In the genomic region with DNA sequence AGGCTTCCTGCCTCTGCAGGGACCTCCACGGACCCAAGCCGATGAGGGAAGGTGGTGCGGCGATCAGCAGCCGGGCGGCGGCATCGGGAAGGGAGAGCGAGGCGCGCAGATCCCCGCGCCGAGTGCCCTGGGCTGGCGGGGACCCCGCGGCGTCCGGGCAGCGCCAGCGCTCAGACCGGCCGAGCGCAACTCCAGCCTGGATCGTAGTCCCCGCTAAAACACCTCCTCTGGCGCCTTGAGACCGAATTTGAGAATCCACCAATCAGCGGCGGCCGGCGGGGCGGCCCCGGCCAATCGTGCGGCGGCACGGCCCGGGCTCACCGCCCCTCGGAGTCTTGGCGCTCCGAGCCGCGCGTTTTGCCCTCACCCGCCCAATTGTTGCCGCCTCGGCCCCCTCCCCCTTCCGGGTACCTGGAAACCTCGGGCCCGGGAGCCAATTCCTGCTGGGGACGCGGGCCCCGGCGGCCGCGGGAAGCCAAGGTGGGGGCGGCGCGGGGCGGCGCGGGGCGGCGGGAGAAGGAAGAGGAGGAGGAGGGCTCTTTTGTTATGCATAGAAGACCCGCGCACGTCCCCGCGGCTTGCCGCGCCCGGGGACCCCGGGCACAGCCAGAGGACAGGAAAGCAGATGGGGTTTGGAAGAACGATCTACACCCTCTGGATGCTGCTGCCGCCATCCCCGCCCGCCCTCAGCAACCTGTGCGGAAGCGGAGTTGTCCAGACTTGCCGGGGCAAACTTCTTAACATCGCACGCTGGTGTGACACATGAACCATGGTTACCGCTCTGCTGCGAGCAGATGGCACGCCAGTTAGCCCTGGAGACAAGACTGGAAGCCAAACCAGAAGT, we compare ENCODE assay signal across 1 cellular context.
TF ChIP-seq lines count a peak whose summit lies in the region.

A gene with protein sequence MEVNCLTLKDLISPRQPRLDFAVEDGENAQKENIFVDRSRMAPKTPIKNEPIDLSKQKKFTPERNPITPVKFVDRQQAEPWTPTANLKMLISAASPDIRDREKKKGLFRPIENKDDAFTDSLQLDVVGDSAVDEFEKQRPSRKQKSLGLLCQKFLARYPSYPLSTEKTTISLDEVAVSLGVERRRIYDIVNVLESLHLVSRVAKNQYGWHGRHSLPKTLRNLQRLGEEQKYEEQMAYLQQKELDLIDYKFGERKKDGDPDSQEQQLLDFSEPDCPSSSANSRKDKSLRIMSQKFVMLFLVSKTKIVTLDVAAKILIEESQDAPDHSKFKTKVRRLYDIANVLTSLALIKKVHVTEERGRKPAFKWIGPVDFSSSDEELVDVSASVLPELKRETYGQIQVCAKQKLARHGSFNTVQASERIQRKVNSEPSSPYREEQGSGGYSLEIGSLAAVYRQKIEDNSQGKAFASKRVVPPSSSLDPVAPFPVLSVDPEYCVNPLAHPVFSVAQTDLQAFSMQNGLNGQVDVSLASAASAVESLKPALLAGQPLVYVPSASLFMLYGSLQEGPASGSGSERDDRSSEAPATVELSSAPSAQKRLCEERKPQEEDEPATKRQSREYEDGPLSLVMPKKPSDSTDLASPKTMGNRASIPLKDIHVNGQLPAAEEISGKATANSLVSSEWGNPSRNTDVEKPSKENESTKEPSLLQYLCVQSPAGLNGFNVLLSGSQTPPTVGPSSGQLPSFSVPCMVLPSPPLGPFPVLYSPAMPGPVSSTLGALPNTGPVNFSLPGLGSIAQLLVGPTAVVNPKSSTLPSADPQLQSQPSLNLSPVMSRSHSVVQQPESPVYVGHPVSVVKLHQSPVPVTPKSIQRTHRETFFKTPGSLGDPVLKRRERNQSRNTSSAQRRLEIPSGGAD (minus strand): TSS at position 209 of the 844 bp plus-strand sequence. CDS start 934 bp downstream, outside the sequence.

TF ChIP-seq in HepG2, 621 proteins besides CTCF, POLR2A, EP300 and RAD21 (continued from another document and continues in another):
- TF ChIP-seq, protein P1, sequence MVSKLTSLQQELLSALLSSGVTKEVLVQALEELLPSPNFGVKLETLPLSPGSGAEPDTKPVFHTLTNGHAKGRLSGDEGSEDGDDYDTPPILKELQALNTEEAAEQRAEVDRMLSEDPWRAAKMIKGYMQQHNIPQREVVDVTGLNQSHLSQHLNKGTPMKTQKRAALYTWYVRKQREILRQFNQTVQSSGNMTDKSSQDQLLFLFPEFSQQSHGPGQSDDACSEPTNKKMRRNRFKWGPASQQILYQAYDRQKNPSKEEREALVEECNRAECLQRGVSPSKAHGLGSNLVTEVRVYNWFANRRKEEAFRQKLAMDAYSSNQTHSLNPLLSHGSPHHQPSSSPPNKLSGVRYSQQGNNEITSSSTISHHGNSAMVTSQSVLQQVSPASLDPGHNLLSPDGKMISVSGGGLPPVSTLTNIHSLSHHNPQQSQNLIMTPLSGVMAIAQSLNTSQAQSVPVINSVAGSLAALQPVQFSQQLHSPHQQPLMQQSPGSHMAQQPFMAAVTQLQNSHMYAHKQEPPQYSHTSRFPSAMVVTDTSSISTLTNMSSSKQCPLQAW (CRISPR knock-in tag; IDR thresholded peaks at IDR 0.05): no peak
- TF ChIP-seq HCFC1 (IDR thresholded peaks at IDR 0.05; ENCODE audit: low read depth, low read length) (no peak), ZNF83 (CRISPR knock-in tag; IDR thresholded peaks at IDR 0.05; ENCODE audit: borderline replicate concordance) (no peak), ZNF563 (CRISPR knock-in tag; IDR thresholded peaks at IDR 0.05) (peak; percentile 85), PAF1 (CRISPR knock-in tag; IDR thresholded peaks at IDR 0.05) (no peak), GZF1 (CRISPR knock-in tag; IDR thresholded peaks at IDR 0.05) (no peak), ZNF577 (CRISPR knock-in tag; IDR thresholded peaks at IDR 0.05; ENCODE audit: borderline replicate concordance, low read depth) (no peak), KLF9 (CRISPR knock-in tag; IDR thresholded peaks at IDR 0.05; ENCODE audit: low read depth) (no peak), TCF12 (IDR thresholded peaks at IDR 0.05) (no peak), TCF12 (CRISPR knock-in tag; IDR thresholded peaks at IDR 0.05) (no peak), ZNF75D (CRISPR knock-in tag; IDR thresholded peaks at IDR 0.05; ENCODE audit: borderline replicate concordance) (no peak), SP140L (CRISPR knock-in tag; IDR thresholded peaks at IDR 0.05; ENCODE audit: borderline replicate concordance) (no peak), SALL1 (CRISPR knock-in tag; IDR thresholded peaks at IDR 0.05) (no peak), SNAPC2 (CRISPR knock-in tag; IDR thresholded peaks at IDR 0.05) (no peak), ZSCAN22 (CRISPR knock-in tag; IDR thresholded peaks at IDR 0.05) (no peak), NPAS2 (CRISPR knock-in tag; IDR thresholded peaks at IDR 0.05; ENCODE audit: borderline replicate concordance) (no peak), ELF1 (CRISPR knock-in tag; IDR thresholded peaks at IDR 0.05) (peak; percentile 41; the same call in 1 of the 2 replicates), KLF11 (CRISPR knock-in tag; IDR thresholded peaks at IDR 0.05) (no peak), REXO4 (CRISPR knock-in tag; IDR thresholded peaks at IDR 0.05; ENCODE audit: borderline replicate concordance) (no peak), CHD4 (IDR thresholded peaks at IDR 0.05; ENCODE audit: borderline replicate concordance, low read length) (no peak), ZNF619 (CRISPR knock-in tag; IDR thresholded peaks at IDR 0.05) (no peak), PHF21A (CRISPR knock-in tag; IDR thresholded peaks at IDR 0.05) (peak; percentile 80; the same call in 1 of the 2 replicates), ZNF780A (CRISPR knock-in tag; IDR thresholded peaks at IDR 0.05) (no peak), ZNF468 (CRISPR knock-in tag; IDR thresholded peaks at IDR 0.05) (0 out of 2 replicates have a peak, but pooled peaks have one; percentile 58), ZEB1 (IDR thresholded peaks at IDR 0.05; ENCODE audit: insufficient replicate concordance, low read depth) (no peak), ZNF234 (CRISPR knock-in tag; conservative IDR thresholded peaks at IDR 0.05) (no peak), ZNF543 (CRISPR knock-in tag; IDR thresholded peaks at IDR 0.05) (no peak; the same call in 1 of the 2 replicates), ZNF746 (CRISPR knock-in tag; IDR thresholded peaks at IDR 0.05) (peak; percentile 37; the same call in 1 of the 2 replicates), ZNF12 (CRISPR knock-in tag; IDR thresholded peaks at IDR 0.05) (no peak), SP1 (IDR thresholded peaks at IDR 0.05) (no peak), SP1 (CRISPR knock-in tag; IDR thresholded peaks at IDR 0.05) (no peak), STAT5B (CRISPR knock-in tag; IDR thresholded peaks at IDR 0.05) (no peak), HES4 (CRISPR knock-in tag; IDR thresholded peaks at IDR 0.05; ENCODE audit: borderline replicate concordance) (peak; percentile 54; the same call in 1 of the 2 replicates), ZNF788 (CRISPR knock-in tag; IDR thresholded peaks at IDR 0.05; ENCODE audit: borderline replicate concordance) (no peak), ZNF629 (CRISPR knock-in tag; conservative IDR thresholded peaks at IDR 0.05) (no peak), FOXM1 (CRISPR knock-in tag; IDR thresholded peaks at IDR 0.05) (no peak), IKZF4 (CRISPR knock-in tag; IDR thresholded peaks at IDR 0.05; ENCODE audit: borderline replicate concordance, low read depth, not compliant biosample characterization) (no peak)
- TF ChIP-seq, protein P2, sequence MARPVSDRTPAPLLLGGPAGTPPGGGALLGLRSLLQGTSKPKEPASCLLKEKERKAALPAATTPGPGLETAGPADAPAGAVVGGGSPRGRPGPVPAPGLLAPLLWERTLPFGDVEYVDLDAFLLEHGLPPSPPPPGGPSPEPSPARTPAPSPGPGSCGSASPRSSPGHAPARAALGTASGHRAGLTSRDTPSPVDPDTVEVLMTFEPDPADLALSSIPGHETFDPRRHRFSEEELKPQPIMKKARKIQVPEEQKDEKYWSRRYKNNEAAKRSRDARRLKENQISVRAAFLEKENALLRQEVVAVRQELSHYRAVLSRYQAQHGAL (CRISPR knock-in tag; IDR thresholded peaks at IDR 0.05; ENCODE audit: not compliant biosample characterization): no peak
- TF ChIP-seq, protein P3, sequence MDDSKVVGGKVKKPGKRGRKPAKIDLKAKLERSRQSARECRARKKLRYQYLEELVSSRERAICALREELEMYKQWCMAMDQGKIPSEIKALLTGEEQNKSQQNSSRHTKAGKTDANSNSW (CRISPR knock-in tag; IDR thresholded peaks at IDR 0.05; ENCODE audit: borderline replicate concordance): no peak
- TF ChIP-seq, protein P4, sequence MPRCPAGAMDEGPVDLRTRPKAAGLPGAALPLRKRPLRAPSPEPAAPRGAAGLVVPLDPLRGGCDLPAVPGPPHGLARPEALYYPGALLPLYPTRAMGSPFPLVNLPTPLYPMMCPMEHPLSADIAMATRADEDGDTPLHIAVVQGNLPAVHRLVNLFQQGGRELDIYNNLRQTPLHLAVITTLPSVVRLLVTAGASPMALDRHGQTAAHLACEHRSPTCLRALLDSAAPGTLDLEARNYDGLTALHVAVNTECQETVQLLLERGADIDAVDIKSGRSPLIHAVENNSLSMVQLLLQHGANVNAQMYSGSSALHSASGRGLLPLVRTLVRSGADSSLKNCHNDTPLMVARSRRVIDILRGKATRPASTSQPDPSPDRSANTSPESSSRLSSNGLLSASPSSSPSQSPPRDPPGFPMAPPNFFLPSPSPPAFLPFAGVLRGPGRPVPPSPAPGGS (CRISPR knock-in tag; IDR thresholded peaks at IDR 0.05): no peak
- TF ChIP-seq, protein P5, sequence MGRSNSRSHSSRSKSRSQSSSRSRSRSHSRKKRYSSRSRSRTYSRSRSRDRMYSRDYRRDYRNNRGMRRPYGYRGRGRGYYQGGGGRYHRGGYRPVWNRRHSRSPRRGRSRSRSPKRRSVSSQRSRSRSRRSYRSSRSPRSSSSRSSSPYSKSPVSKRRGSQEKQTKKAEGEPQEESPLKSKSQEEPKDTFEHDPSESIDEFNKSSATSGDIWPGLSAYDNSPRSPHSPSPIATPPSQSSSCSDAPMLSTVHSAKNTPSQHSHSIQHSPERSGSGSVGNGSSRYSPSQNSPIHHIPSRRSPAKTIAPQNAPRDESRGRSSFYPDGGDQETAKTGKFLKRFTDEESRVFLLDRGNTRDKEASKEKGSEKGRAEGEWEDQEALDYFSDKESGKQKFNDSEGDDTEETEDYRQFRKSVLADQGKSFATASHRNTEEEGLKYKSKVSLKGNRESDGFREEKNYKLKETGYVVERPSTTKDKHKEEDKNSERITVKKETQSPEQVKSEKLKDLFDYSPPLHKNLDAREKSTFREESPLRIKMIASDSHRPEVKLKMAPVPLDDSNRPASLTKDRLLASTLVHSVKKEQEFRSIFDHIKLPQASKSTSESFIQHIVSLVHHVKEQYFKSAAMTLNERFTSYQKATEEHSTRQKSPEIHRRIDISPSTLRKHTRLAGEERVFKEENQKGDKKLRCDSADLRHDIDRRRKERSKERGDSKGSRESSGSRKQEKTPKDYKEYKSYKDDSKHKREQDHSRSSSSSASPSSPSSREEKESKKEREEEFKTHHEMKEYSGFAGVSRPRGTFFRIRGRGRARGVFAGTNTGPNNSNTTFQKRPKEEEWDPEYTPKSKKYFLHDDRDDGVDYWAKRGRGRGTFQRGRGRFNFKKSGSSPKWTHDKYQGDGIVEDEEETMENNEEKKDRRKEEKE (IDR thresholded peaks at IDR 0.05): no peak
- TF ChIP-seq, protein P6, sequence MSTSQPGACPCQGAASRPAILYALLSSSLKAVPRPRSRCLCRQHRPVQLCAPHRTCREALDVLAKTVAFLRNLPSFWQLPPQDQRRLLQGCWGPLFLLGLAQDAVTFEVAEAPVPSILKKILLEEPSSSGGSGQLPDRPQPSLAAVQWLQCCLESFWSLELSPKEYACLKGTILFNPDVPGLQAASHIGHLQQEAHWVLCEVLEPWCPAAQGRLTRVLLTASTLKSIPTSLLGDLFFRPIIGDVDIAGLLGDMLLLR (CRISPR knock-in tag; IDR thresholded peaks at IDR 0.05): no peak
- TF ChIP-seq, protein P7, sequence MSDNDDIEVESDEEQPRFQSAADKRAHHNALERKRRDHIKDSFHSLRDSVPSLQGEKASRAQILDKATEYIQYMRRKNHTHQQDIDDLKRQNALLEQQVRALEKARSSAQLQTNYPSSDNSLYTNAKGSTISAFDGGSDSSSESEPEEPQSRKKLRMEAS (IDR thresholded peaks at IDR 0.05): peak; percentile 53; the same call in 1 of the 2 replicates
- TF ChIP-seq, protein P8, sequence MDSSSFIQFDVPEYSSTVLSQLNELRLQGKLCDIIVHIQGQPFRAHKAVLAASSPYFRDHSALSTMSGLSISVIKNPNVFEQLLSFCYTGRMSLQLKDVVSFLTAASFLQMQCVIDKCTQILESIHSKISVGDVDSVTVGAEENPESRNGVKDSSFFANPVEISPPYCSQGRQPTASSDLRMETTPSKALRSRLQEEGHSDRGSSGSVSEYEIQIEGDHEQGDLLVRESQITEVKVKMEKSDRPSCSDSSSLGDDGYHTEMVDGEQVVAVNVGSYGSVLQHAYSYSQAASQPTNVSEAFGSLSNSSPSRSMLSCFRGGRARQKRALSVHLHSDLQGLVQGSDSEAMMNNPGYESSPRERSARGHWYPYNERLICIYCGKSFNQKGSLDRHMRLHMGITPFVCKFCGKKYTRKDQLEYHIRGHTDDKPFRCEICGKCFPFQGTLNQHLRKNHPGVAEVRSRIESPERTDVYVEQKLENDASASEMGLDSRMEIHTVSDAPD (CRISPR knock-in tag; IDR thresholded peaks at IDR 0.05): no peak
- TF ChIP-seq, protein P9, sequence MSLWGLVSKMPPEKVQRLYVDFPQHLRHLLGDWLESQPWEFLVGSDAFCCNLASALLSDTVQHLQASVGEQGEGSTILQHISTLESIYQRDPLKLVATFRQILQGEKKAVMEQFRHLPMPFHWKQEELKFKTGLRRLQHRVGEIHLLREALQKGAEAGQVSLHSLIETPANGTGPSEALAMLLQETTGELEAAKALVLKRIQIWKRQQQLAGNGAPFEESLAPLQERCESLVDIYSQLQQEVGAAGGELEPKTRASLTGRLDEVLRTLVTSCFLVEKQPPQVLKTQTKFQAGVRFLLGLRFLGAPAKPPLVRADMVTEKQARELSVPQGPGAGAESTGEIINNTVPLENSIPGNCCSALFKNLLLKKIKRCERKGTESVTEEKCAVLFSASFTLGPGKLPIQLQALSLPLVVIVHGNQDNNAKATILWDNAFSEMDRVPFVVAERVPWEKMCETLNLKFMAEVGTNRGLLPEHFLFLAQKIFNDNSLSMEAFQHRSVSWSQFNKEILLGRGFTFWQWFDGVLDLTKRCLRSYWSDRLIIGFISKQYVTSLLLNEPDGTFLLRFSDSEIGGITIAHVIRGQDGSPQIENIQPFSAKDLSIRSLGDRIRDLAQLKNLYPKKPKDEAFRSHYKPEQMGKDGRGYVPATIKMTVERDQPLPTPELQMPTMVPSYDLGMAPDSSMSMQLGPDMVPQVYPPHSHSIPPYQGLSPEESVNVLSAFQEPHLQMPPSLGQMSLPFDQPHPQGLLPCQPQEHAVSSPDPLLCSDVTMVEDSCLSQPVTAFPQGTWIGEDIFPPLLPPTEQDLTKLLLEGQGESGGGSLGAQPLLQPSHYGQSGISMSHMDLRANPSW (CRISPR knock-in tag; IDR thresholded peaks at IDR 0.05; ENCODE audit: borderline replicate concordance): no peak
- TF ChIP-seq, protein P10, sequence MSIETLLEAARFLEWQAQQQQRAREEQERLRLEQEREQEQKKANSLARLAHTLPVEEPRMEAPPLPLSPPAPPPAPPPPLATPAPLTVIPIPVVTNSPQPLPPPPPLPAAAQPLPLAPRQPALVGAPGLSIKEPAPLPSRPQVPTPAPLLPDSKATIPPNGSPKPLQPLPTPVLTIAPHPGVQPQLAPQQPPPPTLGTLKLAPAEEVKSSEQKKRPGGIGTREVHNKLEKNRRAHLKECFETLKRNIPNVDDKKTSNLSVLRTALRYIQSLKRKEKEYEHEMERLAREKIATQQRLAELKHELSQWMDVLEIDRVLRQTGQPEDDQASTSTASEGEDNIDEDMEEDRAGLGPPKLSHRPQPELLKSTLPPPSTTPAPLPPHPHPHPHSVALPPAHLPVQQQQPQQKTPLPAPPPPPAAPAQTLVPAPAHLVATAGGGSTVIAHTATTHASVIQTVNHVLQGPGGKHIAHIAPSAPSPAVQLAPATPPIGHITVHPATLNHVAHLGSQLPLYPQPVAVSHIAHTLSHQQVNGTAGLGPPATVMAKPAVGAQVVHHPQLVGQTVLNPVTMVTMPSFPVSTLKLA (IDR thresholded peaks at IDR 0.05): no peak
